8 cellular contexts compared by ENCODE assay signal in the genomic region with DNA sequence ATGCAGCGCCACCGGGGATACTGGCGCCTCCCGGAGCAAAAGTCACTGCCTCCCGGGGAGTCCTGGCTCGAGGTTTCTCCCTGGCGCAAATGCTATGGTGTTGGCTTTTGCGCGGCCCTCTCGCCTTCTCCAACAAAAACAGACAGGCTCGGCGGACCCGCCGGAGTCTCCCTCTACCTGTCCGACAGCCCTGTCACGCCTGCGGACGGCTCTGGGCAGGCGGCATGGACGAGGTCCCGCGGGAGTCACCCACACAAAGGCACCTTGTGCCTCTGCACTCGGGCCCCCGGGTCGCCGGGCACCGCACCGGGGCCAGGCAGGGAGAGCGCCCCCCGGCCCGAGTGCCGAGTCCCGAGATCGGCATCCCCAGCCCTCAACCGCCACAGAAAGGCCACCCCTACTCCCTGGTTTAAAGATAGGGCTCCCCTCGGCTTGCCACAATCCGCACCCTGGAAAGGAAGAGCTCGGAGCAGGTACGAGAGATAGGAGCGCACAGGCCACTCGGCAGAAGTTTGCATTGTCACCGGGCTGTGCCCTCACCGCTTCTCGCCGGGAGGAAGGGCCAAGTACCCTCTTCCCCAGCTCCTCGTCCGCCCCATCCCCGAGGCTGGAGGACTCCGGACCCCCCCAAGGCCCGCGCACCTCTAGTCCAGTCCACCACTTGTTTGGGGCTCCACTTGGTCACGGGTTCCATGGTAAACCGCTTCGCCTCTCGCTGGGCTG. TPM values are rescaled to one million over a fixed set of nuclear protein-coding genes. Genes with fewer than 3 reads are reported as not detected.
DNase-seq lines count a peak whose midpoint lies in the region; ATAC-seq and TF ChIP-seq lines count a peak whose summit lies in the region.

No MANE protein-coding gene starts in this region.

- peaks cover 3 to 19% (median 14%) of the 10 kb centered on the region in 4 donors for H3K4me1 Mint-ChIP-seq in naive thymus-derived CD8-positive, alpha-beta T cell

- no peaks in the 10 kb centered on the region for H3K27me3 ChIP-seq in esophagus (ENCODE audit: control insufficient read depth in 1 of 2, insufficient read depth in 2 of 2, low read length in 2 of 2)

- 0 to 1% methylated on average over 51 to 55 of the region's 55 CpGs for WGBS in esophagus, 2 donors

- POLR2A ChIA-PET in naive thymus-derived CD8-positive, alpha-beta T cell (lab: Charles Lee) = no interaction called here

- DNase-seq in stimulated activated CD4-positive, alpha-beta T cell treated with anti-CD3 and anti-CD28 coated beads, Interleukin-15, amount 100 ng/mL, for 24 hours = peak; percentile 23
- DNase-seq in stimulated activated CD4-positive, alpha-beta T cell treated with anti-CD3 and anti-CD28 coated beads, Interleukin-1b, Interleukin-23, amount 100 ng/mL, for 48 hours = no peak
- no peak for DNase-seq in naive thymus-derived CD8-positive, alpha-beta T cell
- no peak for DNase-seq in G401 (ENCODE audit: low spot score)

- H3K4me3 Mint-ChIP-seq in naive thymus-derived CD8-positive, alpha-beta T cell = peak overlapping the region in 8 of 10 donors; percentile 8 to 72 (median 32)

- H3K27ac Mint-ChIP-seq in naive thymus-derived CD8-positive, alpha-beta T cell = no peak overlapping the region

- H3K27ac ChIP-seq in esophagus (ENCODE audit: low read depth in 2 of 2, low read length in 1 of 2) = peak overlapping the region; percentile 92 to 94

- no peaks in the 10 kb centered on the region for H3K36me3 Mint-ChIP-seq in naive thymus-derived CD8-positive, alpha-beta T cell

- H3K27me3 Mint-ChIP-seq in naive thymus-derived CD8-positive, alpha-beta T cell = peaks cover 37 to 76% (median 41%) of the 10 kb centered on the region in 5 donors

- no peaks in the 10 kb centered on the region for H3K9me3 ChIP-seq in esophagus (ENCODE audit: control insufficient read depth in 2 of 2, insufficient read depth in 1 of 2, low read depth in 1 of 2, low read length in 1 of 2)

- ATAC-seq in HG03060 (IDR thresholded peaks at IDR 0.05; ENCODE audit: low read depth, unreplicated experiment) (peak; percentile 11), SK-N-SH treated with all-trans-retinoic acid at 6 μM for 48 hours (peak; percentile 34), GM18867 (IDR thresholded peaks at IDR 0.05; ENCODE audit: unreplicated experiment) (no peak)
- no peak for ATAC-seq in naive thymus-derived CD8-positive, alpha-beta T cell

- H3K36me3 ChIP-seq in esophagus (ENCODE audit: control insufficient read depth in 2 of 2, insufficient read depth in 2 of 2, low read length in 1 of 2) = no peaks in the 10 kb centered on the region

- in situ Hi-C loops in G401 (cut with HindIII; ENCODE audit: low sequenced_read_pairs) = no loop called here

- H3K9me3 Mint-ChIP-seq in naive thymus-derived CD8-positive, alpha-beta T cell = no peaks in the 10 kb centered on the region

- peak overlapping the region; percentile 75 to 86 for H3K4me3 ChIP-seq in esophagus (ENCODE audit: low read depth in 1 of 2, low read length in 2 of 2)

- H3K4me1 ChIP-seq in esophagus (ENCODE audit: control insufficient read depth in 2 of 2, insufficient read depth in 2 of 2, low read length in 1 of 2) = peaks cover 0 to 2% of the 10 kb centered on the region in 2 donors

TF ChIP-seq in SK-N-SH treated with all-trans-retinoic acid at 6 μM for 48 hours, 23 proteins besides CTCF, POLR2A, EP300 and RAD21:
- TF ChIP-seq TCF4 (CRISPR knock-in tag; IDR thresholded peaks at IDR 0.05; ENCODE audit: borderline replicate concordance) (no peak), GLIS3 (CRISPR knock-in tag; IDR thresholded peaks at IDR 0.05) (no peak), ARNTL (CRISPR knock-in tag; IDR thresholded peaks at IDR 0.05; ENCODE audit: borderline replicate concordance, low read depth) (no peak)
- TF ChIP-seq, protein P1, sequence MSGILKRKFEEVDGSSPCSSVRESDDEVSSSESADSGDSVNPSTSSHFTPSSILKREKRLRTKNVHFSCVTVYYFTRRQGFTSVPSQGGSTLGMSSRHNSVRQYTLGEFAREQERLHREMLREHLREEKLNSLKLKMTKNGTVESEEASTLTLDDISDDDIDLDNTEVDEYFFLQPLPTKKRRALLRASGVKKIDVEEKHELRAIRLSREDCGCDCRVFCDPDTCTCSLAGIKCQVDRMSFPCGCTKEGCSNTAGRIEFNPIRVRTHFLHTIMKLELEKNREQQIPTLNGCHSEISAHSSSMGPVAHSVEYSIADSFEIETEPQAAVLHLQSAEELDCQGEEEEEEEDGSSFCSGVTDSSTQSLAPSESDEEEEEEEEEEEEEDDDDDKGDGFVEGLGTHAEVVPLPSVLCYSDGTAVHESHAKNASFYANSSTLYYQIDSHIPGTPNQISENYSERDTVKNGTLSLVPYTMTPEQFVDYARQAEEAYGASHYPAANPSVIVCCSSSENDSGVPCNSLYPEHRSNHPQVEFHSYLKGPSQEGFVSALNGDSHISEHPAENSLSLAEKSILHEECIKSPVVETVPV (CRISPR knock-in tag; IDR thresholded peaks at IDR 0.05) = no peak

RNA-seq across cellular contexts. Expression of a gene that starts 0.9 kb away (rescaled TPM):
- 10 to 100 TPM; 12.0 to 12.9 TPM for polyA plus RNA-seq in esophagus
- not detected for total RNA-seq in naive thymus-derived CD8-positive, alpha-beta T cell
- polyA plus RNA-seq in naive thymus-derived CD8-positive, alpha-beta T cell = under 1 TPM in 1 of 3 donors, not detected in 2; 0.01 TPM
- 1.5 and 2.2 TPM in 2 replicates for total RNA-seq in G401 (2014; rRNA removed; shearing (Covaris generic))

Comparison
In these comparisons a context has a peak if more than half of its experiments do, and no peak if none do; other contexts are left out.
1. ATAC-seq: peak in HG03060 (single experiment) and SK-N-SH treated with all-trans-retinoic acid at 6 μM for 48 hours (single experiment); none in naive thymus-derived CD8-positive, alpha-beta T cell (0 of 2) and GM18867 (single experiment).